Comparison of ENCODE assay signal across 8 cellular contexts in the genomic region with DNA sequence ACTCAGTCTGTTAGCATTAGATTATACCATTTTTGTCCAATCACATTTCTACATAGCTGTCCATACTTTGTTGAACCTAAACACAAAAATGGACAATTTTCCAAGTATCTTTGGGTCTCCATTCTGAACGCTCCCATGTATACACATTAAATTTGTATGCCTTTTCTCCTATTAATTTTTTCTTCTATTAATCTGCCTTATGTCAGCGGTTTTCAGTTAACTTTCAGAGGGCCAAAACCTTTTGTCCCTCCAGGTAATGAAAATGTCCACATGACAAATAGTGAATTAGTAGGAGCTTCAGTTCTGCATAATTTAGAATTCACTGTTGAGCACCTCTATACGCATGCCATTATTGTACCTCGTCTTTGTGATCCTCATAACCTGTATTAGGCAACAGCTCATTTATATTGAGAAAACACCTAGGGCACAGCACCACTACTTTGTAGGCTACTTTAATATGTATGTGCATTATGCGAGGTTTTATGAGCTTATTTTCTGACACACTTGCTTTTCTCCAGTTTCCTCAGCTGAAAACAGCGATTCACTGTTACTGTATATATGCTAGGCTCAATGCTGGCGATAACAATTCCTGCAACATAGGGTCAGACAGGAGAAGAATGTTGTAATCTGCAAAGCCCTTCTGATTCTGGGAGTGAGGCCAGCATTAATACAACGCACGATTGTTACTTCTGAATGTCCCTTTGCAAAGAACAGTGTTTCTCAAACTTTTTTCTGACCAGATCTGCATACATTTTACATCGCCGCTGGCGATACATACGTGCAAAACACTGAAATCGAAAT. TPM values are rescaled to one million over a fixed set of nuclear protein-coding genes. Genes with fewer than 3 reads are reported as not detected.
A peak's percentile ranks its signal among the peaks of the same experiment; 100 is the strongest.
DNase-seq lines count a peak whose midpoint lies in the region; ATAC-seq and TF ChIP-seq lines count a peak whose summit lies in the region.

No MANE protein-coding gene starts in this region.

- H3K27me3 ChIP-seq in GM23338 (ENCODE audit: insufficient read depth) (peaks cover 23% of the 10 kb centered on the region), PC-9 (ENCODE audit: insufficient read depth, low read depth) (no peaks in the 10 kb centered on the region), esophagus muscularis mucosa (no peaks in the 10 kb centered on the region), neural cell (ENCODE audit: insufficient read depth, low read depth, low read length) (no peaks in the 10 kb centered on the region)

- intact Hi-C loops in PC-9 (cut with micrococcal nuclease; ENCODE audit: unreplicated experiment) = loop anchor here (5.0 kb wide), 2 partner anchors 80 to 180 kb away; partner anchors contain the start of gene ARHGAP29
- intact Hi-C loops in esophagus muscularis mucosa (cut with DNase I) = no loop called here

- H3K4me2 ChIP-seq in GM23338 (peak overlapping the region; percentile 94), PC-9 (peak overlapping the region; percentile 93), neural cell (ENCODE audit: low read length) (no peak overlapping the region)

- TF ChIP-seq CTCF in GM23338 (conservative IDR thresholded peaks at IDR 0.05; ENCODE audit: low read depth in 2 of 2) = no peak
- TF ChIP-seq CTCF in PC-9 (conservative IDR thresholded peaks at IDR 0.05) = no peak
- TF ChIP-seq CTCF in esophagus muscularis mucosa (IDR thresholded peaks at IDR 0.05) = no peak
- no peak for TF ChIP-seq CTCF in neural cell (IDR thresholded peaks at IDR 0.05; ENCODE audit: poor library complexity, severe bottlenecking)

- H3K27me3 Mint-ChIP-seq in GM23338 (ENCODE audit: insufficient read depth, low read depth, poor library complexity) = peaks cover 11% of the 10 kb centered on the region

- no peaks in the 10 kb centered on the region for H3K9me2 ChIP-seq in GM23338 (ENCODE audit: insufficient read depth)
- H3K9me2 ChIP-seq in PC-9 (ENCODE audit: insufficient read depth) = no peaks in the 10 kb centered on the region
- no peaks in the 10 kb centered on the region for H3K9me2 ChIP-seq in neural cell (ENCODE audit: insufficient read depth, low read length)

- H3K4me1 ChIP-seq in GM23338 (ENCODE audit: insufficient read depth) = peaks cover 8% of the 10 kb centered on the region
- peaks cover 38% of the 10 kb centered on the region for H3K4me1 ChIP-seq in PC-9 (replicated peaks; ENCODE audit: insufficient read depth)
- peaks cover 29 to 43% (median 40%) of the 10 kb centered on the region in 4 donors for H3K4me1 ChIP-seq in esophagus muscularis mucosa

- H3K4me1 Mint-ChIP-seq in GM23338 = peaks cover 13% of the 10 kb centered on the region; the same call in 2 of the 3 replicates

- POLR2A ChIA-PET in PC-9 (lab: Charles Lee; ENCODE audit: unreplicated experiment) = interaction anchor here (0.6 kb wide), 2 partner anchors 99 to 152 kb away, joined by 4 read pairs; no protein-coding TSS in a partner anchor

- CTCF ChIA-PET in PC-9 (lab: Charles Lee) = no interaction called here

- H3K9ac ChIP-seq in neural cell (ENCODE audit: low read length) = peak overlapping the region; percentile 69

- H3K36me3 ChIP-seq in GM23338 (ENCODE audit: insufficient read depth) = no peaks in the 10 kb centered on the region
- H3K36me3 ChIP-seq in PC-9 (ENCODE audit: low read depth) = no peaks in the 10 kb centered on the region
- no peaks in the 10 kb centered on the region for H3K36me3 ChIP-seq in esophagus muscularis mucosa
- no peaks in the 10 kb centered on the region for H3K36me3 ChIP-seq in neural cell (ENCODE audit: insufficient read depth, low read length)

- H3F3A ChIP-seq in GM23338 (replicated peaks; ENCODE audit: low read depth) (no peaks in the 10 kb centered on the region), PC-9 (ENCODE audit: insufficient read depth, low read depth) (peaks cover 27% of the 10 kb centered on the region), neural cell (ENCODE audit: insufficient read depth, low read length, poor library complexity, severe bottlenecking) (no peaks in the 10 kb centered on the region)

- WGBS in esophagus muscularis mucosa = 31% methylated on average over 14 of the region's 14 CpGs

- DNase-seq in GM23338 (ENCODE audit: low spot score) = peak; percentile 11
- peak; percentile 9 to 83 for DNase-seq in PC-9
- DNase-seq in esophagus muscularis mucosa (ENCODE audit: extremely low spot score) = no peak
- no peak for DNase-seq in NCI-H2029 treated with DMSO at 0.1 percent for 48 hours (lab: John Stamatoyannopoulos, UW)
- no peak for DNase-seq in NCI-H2171 treated with DMSO at 0.1 percent for 48 hours (lab: John Stamatoyannopoulos, UW)

- H3K4me3 ChIP-seq in GM23338 = peak overlapping the region; percentile 92
- peak overlapping the region; percentile 91 for H3K4me3 ChIP-seq in PC-9
- H3K4me3 ChIP-seq in esophagus muscularis mucosa = peak overlapping the region; percentile 74 to 82 (median 81)
- H3K4me3 ChIP-seq in neural cell (ENCODE audit: low read length) = peak overlapping the region; percentile 89

- TF ChIP-seq EP300 in esophagus muscularis mucosa (IDR thresholded peaks at IDR 0.05) (no peak), neural cell (conservative IDR thresholded peaks at IDR 0.05; ENCODE audit: poor library complexity, severe bottlenecking) (no peak)

- TF ChIP-seq RAD21 in neural cell (conservative IDR thresholded peaks at IDR 0.05) = no peak

- H3K27ac ChIP-seq in GM23338 (ENCODE audit: low read depth) = no peak overlapping the region
- H3K27ac ChIP-seq in PC-9 = peak overlapping the region; percentile 45
- H3K27ac ChIP-seq in esophagus muscularis mucosa (replicated peaks in 1 of 4) = peak overlapping the region; percentile 83 to 92 (median 90)
- H3K27ac ChIP-seq in neural cell (ENCODE audit: low read length) = peak overlapping the region; percentile 86

- no peaks in the 10 kb centered on the region for H3K9me3 Mint-ChIP-seq in GM23338

- no peak for TF ChIP-seq POLR2A in esophagus muscularis mucosa (IDR thresholded peaks at IDR 0.05; ENCODE audit: low read depth)

- H3K79me2 ChIP-seq in GM23338 (replicated peaks; ENCODE audit: insufficient read depth) = peaks cover 33% of the 10 kb centered on the region
- H3K79me2 ChIP-seq in PC-9 (ENCODE audit: low read depth) = peaks cover 38% of the 10 kb centered on the region
- peaks cover 26% of the 10 kb centered on the region for H3K79me2 ChIP-seq in neural cell (replicated peaks; ENCODE audit: insufficient read depth, low read length)

- H3K9me3 ChIP-seq in PC-9 (ENCODE audit: insufficient read depth, low read depth) (no peaks in the 10 kb centered on the region), esophagus muscularis mucosa (no peaks in the 10 kb centered on the region), neural cell (ENCODE audit: low read length) (no peaks in the 10 kb centered on the region)

- no peak for ATAC-seq in GM23338
- no peak for ATAC-seq in HG03469 (IDR thresholded peaks at IDR 0.05; ENCODE audit: unreplicated experiment)
- no peak for ATAC-seq in HG03565 (IDR thresholded peaks at IDR 0.05; ENCODE audit: unreplicated experiment)

- H4K20me1 ChIP-seq in GM23338 (replicated peaks; ENCODE audit: insufficient read depth) = peaks cover 16% of the 10 kb centered on the region
- peaks cover 16% of the 10 kb centered on the region for H4K20me1 ChIP-seq in PC-9 (ENCODE audit: insufficient read depth)
- H4K20me1 ChIP-seq in neural cell (ENCODE audit: insufficient read depth) = no peaks in the 10 kb centered on the region

- no peaks in the 10 kb centered on the region for H3K36me3 Mint-ChIP-seq in GM23338 (ENCODE audit: low read depth)

- TSS peak; percentile 85 for BruUV-seq in PC-9 (replicated peaks; lab: Mats Ljungman, UMichigan)

- H2AFZ ChIP-seq in GM23338 (peak overlapping the region; percentile 52), PC-9 (peak overlapping the region; percentile 85), neural cell (ENCODE audit: low read depth, low read length) (peak overlapping the region; percentile 65)

- no peak overlapping the region for H3K27ac Mint-ChIP-seq in GM23338

- H3K4me3 Mint-ChIP-seq in GM23338 = no peak overlapping the region

TF ChIP-seq in GM23338, 12 proteins besides CTCF, POLR2A, EP300 and RAD21 (continues in another document):
- TF ChIP-seq JUNB (IDR thresholded peaks at IDR 0.05; ENCODE audit: unreplicated experiment) (no peak), ETS1 (IDR thresholded peaks at IDR 0.05) (no peak), EZH2phosphoT487 (IDR thresholded peaks at IDR 0.05; ENCODE audit: unreplicated experiment) (no peak), EZH2 (IDR thresholded peaks at IDR 0.05; ENCODE audit: low read depth, unreplicated experiment) (no peak)

TF ChIP-seq in neural cell, 6 proteins besides CTCF, POLR2A, EP300 and RAD21 (continues in another document):
- TF ChIP-seq TAF1 (IDR thresholded peaks at IDR 0.05; ENCODE audit: low read depth) (no peak), SMC3 (conservative IDR thresholded peaks at IDR 0.05; ENCODE audit: poor library complexity) (no peak), MXI1 (conservative IDR thresholded peaks at IDR 0.05; ENCODE audit: poor library complexity, severe bottlenecking) (no peak), POLR2AphosphoS5 (IDR thresholded peaks at IDR 0.05) (no peak)
- TF ChIP-seq, protein P1, sequence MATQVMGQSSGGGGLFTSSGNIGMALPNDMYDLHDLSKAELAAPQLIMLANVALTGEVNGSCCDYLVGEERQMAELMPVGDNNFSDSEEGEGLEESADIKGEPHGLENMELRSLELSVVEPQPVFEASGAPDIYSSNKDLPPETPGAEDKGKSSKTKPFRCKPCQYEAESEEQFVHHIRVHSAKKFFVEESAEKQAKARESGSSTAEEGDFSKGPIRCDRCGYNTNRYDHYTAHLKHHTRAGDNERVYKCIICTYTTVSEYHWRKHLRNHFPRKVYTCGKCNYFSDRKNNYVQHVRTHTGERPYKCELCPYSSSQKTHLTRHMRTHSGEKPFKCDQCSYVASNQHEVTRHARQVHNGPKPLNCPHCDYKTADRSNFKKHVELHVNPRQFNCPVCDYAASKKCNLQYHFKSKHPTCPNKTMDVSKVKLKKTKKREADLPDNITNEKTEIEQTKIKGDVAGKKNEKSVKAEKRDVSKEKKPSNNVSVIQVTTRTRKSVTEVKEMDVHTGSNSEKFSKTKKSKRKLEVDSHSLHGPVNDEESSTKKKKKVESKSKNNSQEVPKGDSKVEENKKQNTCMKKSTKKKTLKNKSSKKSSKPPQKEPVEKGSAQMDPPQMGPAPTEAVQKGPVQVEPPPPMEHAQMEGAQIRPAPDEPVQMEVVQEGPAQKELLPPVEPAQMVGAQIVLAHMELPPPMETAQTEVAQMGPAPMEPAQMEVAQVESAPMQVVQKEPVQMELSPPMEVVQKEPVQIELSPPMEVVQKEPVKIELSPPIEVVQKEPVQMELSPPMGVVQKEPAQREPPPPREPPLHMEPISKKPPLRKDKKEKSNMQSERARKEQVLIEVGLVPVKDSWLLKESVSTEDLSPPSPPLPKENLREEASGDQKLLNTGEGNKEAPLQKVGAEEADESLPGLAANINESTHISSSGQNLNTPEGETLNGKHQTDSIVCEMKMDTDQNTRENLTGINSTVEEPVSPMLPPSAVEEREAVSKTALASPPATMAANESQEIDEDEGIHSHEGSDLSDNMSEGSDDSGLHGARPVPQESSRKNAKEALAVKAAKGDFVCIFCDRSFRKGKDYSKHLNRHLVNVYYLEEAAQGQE (IDR thresholded peaks at IDR 0.05; ENCODE audit: borderline replicate concordance) = no peak

RNA-seq across cellular contexts. Expression of gene ABCD3, which starts 1.1 kb away (rescaled TPM):
- 20.9 and 24.0 TPM in 2 replicates for total RNA-seq in GM23338 (2014; rRNA removed; shearing (Covaris generic))
- polyA plus RNA-seq in GM23338 (2016; fragmentation: Nextera tagmentation; extraction: Ambion mirVana) (11.1 and 12.3 TPM in 2 replicates), neural cell (33.6 and 46.4 TPM in 2 replicates)
- total RNA-seq in PC-9 (2021) (41.7 and 51.6 TPM in 2 replicates), esophagus muscularis mucosa (10 to 100 TPM; 25.0 to 59.4 (median 27.9) TPM)
- polyA minus RNA-seq in neural cell = 74.3 and 76.2 TPM in 2 replicates

Comparison
In these comparisons a context has a peak if more than half of its experiments do, and no peak if none do; other contexts are left out.
1. DNase-seq: peak in GM23338 (single experiment) and PC-9 (2 of 2); none in esophagus muscularis mucosa (single experiment), NCI-H2029 treated with DMSO at 0.1 percent for 48 hours (single experiment) and NCI-H2171 treated with DMSO at 0.1 percent for 48 hours (single experiment).
2. Peak in every context shown above with its lines, with median percentiles within 50 percentile points of each other: H2AFZ ChIP-seq and H3K4me3 ChIP-seq.